In genomic region chr2:173076557-173077345, GRCh38 we compare ENCODE assay signal across 8 cellular contexts. TPM values are rescaled to one million over a fixed set of nuclear protein-coding genes. Genes with fewer than 3 reads are reported as not detected.
DNase-seq lines count a peak whose midpoint lies in the region; ATAC-seq, FAIRE-seq and TF ChIP-seq lines count a peak whose summit lies in the region.

No MANE protein-coding gene starts in this region.

- H3K9me3 ChIP-seq in HepG2 (ENCODE audit: low read length) (no peaks in the 10 kb centered on the region), stomach (no peaks in the 10 kb centered on the region)

- no peak for TF ChIP-seq EP300 in HepG2 (IDR thresholded peaks at IDR 0.05; ENCODE audit: low read depth in 2 of 2, low read length in 2 of 2)
- TF ChIP-seq EP300 in HepG2 (CRISPR knock-in tag; IDR thresholded peaks at IDR 0.05; ENCODE audit: borderline replicate concordance): no peak
- no peak for TF ChIP-seq EP300 in stomach (IDR thresholded peaks at IDR 0.05)

- peaks cover 23% of the 10 kb centered on the region for H3K4me1 ChIP-seq in HepG2 (ENCODE audit: insufficient read depth, low read length)
- H3K4me1 ChIP-seq in stomach: peaks cover 0 to 57% (median 28%) of the 10 kb centered on the region in 4 donors

- TSS peak; percentile 59 for BruUV-seq in HepG2 (replicated peaks; lab: Mats Ljungman, UMichigan)

- H3K36me3 ChIP-seq in HepG2 (replicated peaks in 1 of 2; ENCODE audit: control insufficient read depth in 1 of 2, insufficient read depth in 2 of 2, low read length in 2 of 2) (no peaks in the 10 kb centered on the region), stomach (no peaks in the 10 kb centered on the region)

- H3K27me3 ChIP-seq in HepG2 (ENCODE audit: control insufficient read depth in 1 of 2, insufficient read depth in 2 of 2, low read length in 2 of 2): peaks cover 0 to 19% of the 10 kb centered on the region in 2 experiments; a peak in 3 of 5 replicates
- H3K27me3 ChIP-seq in stomach: no peaks in the 10 kb centered on the region

- no peak for FAIRE-seq in HepG2 (lab: Jason Lieb, UNC)

- WGBS in HepG2 (ENCODE audit: low lambda C conversion rate): under 1% methylated on average over 27 of the region's 27 CpGs
- WGBS in stomach, 5 donors: 2 to 12% (median 5%) methylated on average over 27 of the region's 27 CpGs

- no peak for TF ChIP-seq RAD21 in HepG2 (CRISPR knock-in tag; IDR thresholded peaks at IDR 0.05)

- peak overlapping the region; percentile 98 for H2AFZ ChIP-seq in HepG2 (ENCODE audit: low read length)

- peak overlapping the region; percentile 98 for H3K4me2 ChIP-seq in HepG2 (ENCODE audit: low read depth, low read length)

- POLR2A ChIA-PET in HepG2 (lab: Yijun Ruan, JAX): interaction anchor here (1.2 kb wide), 1 partner anchor 28 kb away, joined by 4 read pairs; no protein-coding TSS in a partner anchor

- CTCF ChIA-PET in HepG2 (lab: Yijun Ruan, JAX; ENCODE audit: low intra/inter-chr PET ratio, low total read pairs): interaction anchor here (1.3 to 1.9 kb wide), 2 partner anchors 50 to 134 kb away, joined by 5 read pairs; no protein-coding TSS in a partner anchor

- peak overlapping the region; percentile 76 for H3K9ac ChIP-seq in HepG2 (ENCODE audit: insufficient read depth, low read depth, low read length)

- H3K4me3 ChIP-seq in choroid plexus epithelial cell (ENCODE audit: low read depth, low read length): peak overlapping the region; percentile 76
- H3K4me3 ChIP-seq in HepG2 (replicated peaks in 1 of 3; ENCODE audit: insufficient read depth in 1 of 3, low read depth in 2 of 3, low read length in 3 of 3): peak overlapping the region; percentile 70 to 91 (median 80)
- peak overlapping the region; percentile 72 to 86 (median 78) for H3K4me3 ChIP-seq in stomach

- TF ChIP-seq POLR2A in HepG2 (IDR thresholded peaks at IDR 0.05; ENCODE audit: insufficient read depth in 1 of 2, low read depth in 2 of 2, low read length in 2 of 2): no peak
- TF ChIP-seq POLR2A in stomach (IDR thresholded peaks at IDR 0.05): no peak

- no peaks in the 10 kb centered on the region for H4K20me1 ChIP-seq in HepG2 (ENCODE audit: insufficient read depth, low read length)

- peak; percentile 61 for DNase-seq in Caki2 (ENCODE audit: low read depth)
- DNase-seq in SK-N-DZ (ENCODE audit: low spot score): peak; percentile 49
- peak; percentile 63 for DNase-seq in choroid plexus epithelial cell (ENCODE audit: low read depth)
- no peak for DNase-seq in HepG2 (ENCODE audit: low spot score)
- DNase-seq in stomach: peak; percentile 44
- DNase-seq in Ammon's horn (ENCODE audit: low spot score): no peak

- H3K27ac ChIP-seq in HepG2 (ENCODE audit: extremely low read length, insufficient read depth, low read length) (peak overlapping the region; percentile 45), stomach (peak overlapping the region; percentile 83 to 99 (median 92))

- H3K79me2 ChIP-seq in HepG2 (ENCODE audit: insufficient read depth, low read length): peaks cover 7% of the 10 kb centered on the region

- TF ChIP-seq CTCF in choroid plexus epithelial cell (conservative IDR thresholded peaks at IDR 0.05; ENCODE audit: low read depth, low read length): no peak
- no peak for TF ChIP-seq CTCF in HepG2 (CRISPR knock-in tag; IDR thresholded peaks at IDR 0.05)
- no peak for TF ChIP-seq CTCF in stomach (IDR thresholded peaks at IDR 0.05)

- intact Hi-C loops in HepG2 (cut with micrococcal nuclease; ENCODE audit: unreplicated experiment) (loop anchor here (2.0 to 10.0 kb wide), 3 partner anchors 50 to 278 kb away; partner anchors contain the start of gene CDCA7), stomach (cut with DNase I; ENCODE audit: low total_unique reads) (no loop called here)

- in situ Hi-C loops in Caki2 (cut with HindIII; ENCODE audit: low pct_unique_long_range_greater_than_20kb, low sequenced_read_pairs) (no loop called here), HepG2 (cut with HindIII; ENCODE audit: extremely low pct_ligation_motif_present, low pct_unique_long_range_greater_than_20kb) (no loop called here)

- ATAC-seq in GM19372 (IDR thresholded peaks at IDR 0.05; ENCODE audit: low read depth, unreplicated experiment) (peak; percentile 9), HG03439 (IDR thresholded peaks at IDR 0.05; ENCODE audit: unreplicated experiment) (peak; percentile 31), HepG2 (peak; percentile 66)

TF ChIP-seq in HepG2, 621 proteins besides CTCF, POLR2A, EP300 and RAD21 (continues in another document):
- TF ChIP-seq SIN3A (IDR thresholded peaks at IDR 0.05; ENCODE audit: borderline replicate concordance, low read depth, low read length) (peak; percentile 23; the same call in 1 of the 2 replicates), ZNF256 (CRISPR knock-in tag; conservative IDR thresholded peaks at IDR 0.05) (no peak), ZNF839 (CRISPR knock-in tag; IDR thresholded peaks at IDR 0.05; ENCODE audit: borderline replicate concordance) (peak; percentile 42; the same call in 1 of the 2 replicates), SMAD9 (CRISPR knock-in tag; IDR thresholded peaks at IDR 0.05) (no peak), ZNF563 (CRISPR knock-in tag; IDR thresholded peaks at IDR 0.05) (no peak), ASH2L (IDR thresholded peaks at IDR 0.05; ENCODE audit: insufficient read length, low read depth, low read length) (no peak), HHEX (CRISPR knock-in tag; IDR thresholded peaks at IDR 0.05) (no peak), ZNF619 (CRISPR knock-in tag; IDR thresholded peaks at IDR 0.05) (0 out of 2 replicates have a peak, but pooled peaks have one; percentile 32)
- TF ChIP-seq, protein P1, sequence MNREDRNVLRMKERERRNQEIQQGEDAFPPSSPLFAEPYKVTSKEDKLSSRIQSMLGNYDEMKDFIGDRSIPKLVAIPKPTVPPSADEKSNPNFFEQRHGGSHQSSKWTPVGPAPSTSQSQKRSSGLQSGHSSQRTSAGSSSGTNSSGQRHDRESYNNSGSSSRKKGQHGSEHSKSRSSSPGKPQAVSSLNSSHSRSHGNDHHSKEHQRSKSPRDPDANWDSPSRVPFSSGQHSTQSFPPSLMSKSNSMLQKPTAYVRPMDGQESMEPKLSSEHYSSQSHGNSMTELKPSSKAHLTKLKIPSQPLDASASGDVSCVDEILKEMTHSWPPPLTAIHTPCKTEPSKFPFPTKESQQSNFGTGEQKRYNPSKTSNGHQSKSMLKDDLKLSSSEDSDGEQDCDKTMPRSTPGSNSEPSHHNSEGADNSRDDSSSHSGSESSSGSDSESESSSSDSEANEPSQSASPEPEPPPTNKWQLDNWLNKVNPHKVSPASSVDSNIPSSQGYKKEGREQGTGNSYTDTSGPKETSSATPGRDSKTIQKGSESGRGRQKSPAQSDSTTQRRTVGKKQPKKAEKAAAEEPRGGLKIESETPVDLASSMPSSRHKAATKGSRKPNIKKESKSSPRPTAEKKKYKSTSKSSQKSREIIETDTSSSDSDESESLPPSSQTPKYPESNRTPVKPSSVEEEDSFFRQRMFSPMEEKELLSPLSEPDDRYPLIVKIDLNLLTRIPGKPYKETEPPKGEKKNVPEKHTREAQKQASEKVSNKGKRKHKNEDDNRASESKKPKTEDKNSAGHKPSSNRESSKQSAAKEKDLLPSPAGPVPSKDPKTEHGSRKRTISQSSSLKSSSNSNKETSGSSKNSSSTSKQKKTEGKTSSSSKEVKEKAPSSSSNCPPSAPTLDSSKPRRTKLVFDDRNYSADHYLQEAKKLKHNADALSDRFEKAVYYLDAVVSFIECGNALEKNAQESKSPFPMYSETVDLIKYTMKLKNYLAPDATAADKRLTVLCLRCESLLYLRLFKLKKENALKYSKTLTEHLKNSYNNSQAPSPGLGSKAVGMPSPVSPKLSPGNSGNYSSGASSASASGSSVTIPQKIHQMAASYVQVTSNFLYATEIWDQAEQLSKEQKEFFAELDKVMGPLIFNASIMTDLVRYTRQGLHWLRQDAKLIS (CRISPR knock-in tag; IDR thresholded peaks at IDR 0.05): no peak

RNA-seq across cellular contexts. Expression of gene MAP3K20, which starts 1.1 kb away (rescaled TPM):
- 22.2 and 25.0 TPM in 2 replicates for total RNA-seq in Caki2 (2014; rRNA removed; shearing (Covaris generic); ENCODE audit: low replicate concordance)
- 11.4 and 11.5 TPM in 2 replicates for polyA plus RNA-seq in SK-N-DZ (2014; cell fraction: cytosol; rRNA removed)
- 6.3 and 7.0 TPM in 2 replicates for polyA plus RNA-seq in SK-N-DZ (2014; cell fraction: nucleus; rRNA removed)
- total RNA-seq in HepG2 (2016; rRNA removed; fragmentation: Illumina TruSeq; extraction: Trizol): 13.5 and 19.8 TPM in 2 replicates
- 0.91 and 0.97 TPM in 2 replicates for total RNA-seq in HepG2 (2016; cell fraction: cytosol; rRNA removed; fragmentation: Illumina TruSeq; extraction: Trizol; ENCODE audit: low read depth)
- 12.6 and 19.5 TPM in 2 replicates for total RNA-seq in HepG2 (2016; cell fraction: insoluble cytoplasmic fraction; rRNA removed; fragmentation: Illumina TruSeq; extraction: Trizol)
- total RNA-seq in HepG2 (2016; cell fraction: membrane; rRNA removed; fragmentation: Illumina TruSeq; extraction: Trizol): 5.3 and 5.9 TPM in 2 replicates
- total RNA-seq in HepG2 (2016; cell fraction: nucleus; rRNA removed; fragmentation: Illumina TruSeq; extraction: Trizol): 9.5 and 10.6 TPM in 2 replicates
- polyA plus RNA-seq in HepG2 (2011; rRNA removed): 3.8 and 5.2 TPM in 2 replicates
- 3.0 and 4.0 TPM in 2 replicates for polyA plus RNA-seq in HepG2 (2011; cell fraction: cytosol; rRNA removed)
- polyA plus RNA-seq in HepG2 (2011; cell fraction: nucleus; rRNA removed): 2.1 TPM in 2 replicates
- 4.8 and 7.8 TPM in 2 replicates for polyA plus RNA-seq in HepG2 (2012)
- polyA plus RNA-seq in HepG2 (2016; cell fraction: cytosol; fragmentation: Illumina TruSeq; extraction: Trizol; ENCODE audit: low read depth): 0.62 and 0.82 TPM in 2 replicates
- 13.4 and 14.4 TPM in 2 replicates for polyA plus RNA-seq in HepG2 (2016; cell fraction: insoluble cytoplasmic fraction; fragmentation: Illumina TruSeq; extraction: Trizol; ENCODE audit: low read depth)
- polyA plus RNA-seq in HepG2 (2016; cell fraction: membrane; fragmentation: Illumina TruSeq; extraction: Trizol; ENCODE audit: low read depth): 2.1 and 2.3 TPM in 2 replicates
- 6.9 and 7.5 TPM in 2 replicates for polyA plus RNA-seq in HepG2 (2016; cell fraction: nucleus; fragmentation: Illumina TruSeq; extraction: Trizol; ENCODE audit: insufficient read depth, low read depth)
- polyA minus RNA-seq in HepG2 (2011; rRNA and poly(A)+ RNA removed; ENCODE audit: low replicate concordance): 6.7 and 16.9 TPM in 2 replicates
- polyA minus RNA-seq in HepG2 (2011; cell fraction: cytosol; rRNA and poly(A)+ RNA removed): 7.5 and 13.8 TPM in 2 replicates
- polyA minus RNA-seq in HepG2 (2011; cell fraction: nucleus; rRNA and poly(A)+ RNA removed): 12.4 and 13.6 TPM in 2 replicates
- 100 to 1,000 TPM in 3 of 5 donors, 10 to 100 TPM in 1, 1 to 10 TPM in 1; 9.3 to 180 (median 107) TPM for total RNA-seq in stomach
- polyA plus RNA-seq in stomach: 10 to 100 TPM; 13.4 to 24.4 (median 14.7) TPM

Comparison
In these comparisons a context has a peak if more than half of its experiments do, and no peak if none do; other contexts are left out.
1. DNase-seq: peak in Caki2 (single experiment), SK-N-DZ (single experiment), choroid plexus epithelial cell (single experiment) and stomach (single experiment); none in HepG2 (single experiment) and Ammon's horn (single experiment).
2. ATAC-seq: peak in every context shown above with its lines; median percentile 66 in HepG2; 31 in HG03439; 9 in GM19372.
3. Peak in every context shown above with its lines, with median percentiles within 50 percentile points of each other: H3K4me3 ChIP-seq.